In genomic region chr9:36504154-36504550, GRCh38 we compare ENCODE assay signal across 21 cellular contexts.
A peak's percentile ranks its signal among the peaks of the same experiment; 100 is the strongest.
DNase-seq lines count a peak whose midpoint lies in the region; ATAC-seq, FAIRE-seq and TF ChIP-seq lines count a peak whose summit lies in the region.
"Had no signal": no experiment of that assay in that cellular context is flagged by ENCODE, and none has a peak within 500 bp of the region (broad histone marks: within the 10 kb centered on the region; RNA-seq: fewer than 3 reads in every experiment).

No MANE protein-coding gene starts in this region.

- H3K27ac ChIP-seq in KOPT-K1 (ENCODE audit: low read depth, low read length, poor library complexity, severe bottlenecking) (peak overlapping the region; percentile 46), MM.1S (ENCODE audit: low read length) (no peak overlapping the region)
- H3K27ac ChIP-seq: spleen, uterus had no signal

- no peaks in the 10 kb centered on the region for H4K20me1 ChIP-seq in MM.1S (ENCODE audit: insufficient read depth, low read length)

- ATAC-seq in activated T-cell treated with anti-CD3 and anti-CD28 coated beads, Interleukin-2, amount 50 U/mL, for 4 hours: no peak
- ATAC-seq in activated T-cell treated with anti-CD3 and anti-CD28 coated beads, Interleukin-2, amount 50 U/mL, for 72 hours (replicated peaks in 1 of 2): no peak
- no peak for ATAC-seq in stimulated activated naive CD8-positive, alpha-beta T cell treated with anti-CD3 and anti-CD28 coated beads, Interleukin-15, Interleukin-2, amounts not matched to agents 100 U/mL and 50 U/mL, for 24 hours

- FAIRE-seq in urothelium cell line (lab: Jason Lieb, UNC): no peak
- FAIRE-seq: colon, endometrium, kidney had no signal

- H3K9me2 ChIP-seq in MM.1S (replicated peaks; ENCODE audit: insufficient read depth, low read length): no peaks in the 10 kb centered on the region

- no peaks in the 10 kb centered on the region for H3K27me3 Mint-ChIP-seq in activated T-cell treated with anti-CD3 and anti-CD28 coated beads, Interleukin-2, amount 50 U/mL, for 4 hours (ENCODE audit: low read depth)
- H3K27me3 Mint-ChIP-seq in activated T-cell treated with anti-CD3 and anti-CD28 coated beads, Interleukin-2, amount 50 U/mL, for 72 hours (ENCODE audit: low read depth): no peaks in the 10 kb centered on the region
- H3K27me3 Mint-ChIP-seq in activated naive CD4-positive, alpha-beta T cell treated with anti-CD3 and anti-CD28 coated beads, Interleukin-2, amount 10 ng/mL, durations not matched to agents 7 days and 5 days: peaks cover 18% of the 10 kb centered on the region

- DNase-seq in activated T-cell treated with anti-CD3 and anti-CD28 coated beads, Interleukin-2, amount 50 U/mL, for 4 hours: peak; percentile 10
- DNase-seq in activated T-cell treated with anti-CD3 and anti-CD28 coated beads, Interleukin-2, amount 50 U/mL, for 72 hours: no peak
- peak; percentile 48 for DNase-seq in activated naive CD4-positive, alpha-beta T cell treated with anti-CD3 and anti-CD28 coated beads, Interleukin-2, amount 10 ng/mL, durations not matched to agents 7 days and 5 days
- peak; percentile 32 for DNase-seq in stimulated activated naive CD8-positive, alpha-beta T cell treated with anti-CD3 and anti-CD28 coated beads, Interleukin-15, Interleukin-2, amounts not matched to agents 100 U/mL and 50 U/mL, for 24 hours
- DNase-seq in MM.1S (no peak), CD1c-positive myeloid dendritic cell (ENCODE audit: extremely low spot score) (no peak), urothelium cell line (ENCODE audit: low spot score) (no peak)
- DNase-seq: activated effector memory CD4-positive, alpha-beta T cell treated with Interleukin-2 at 50 U/mL for 16 hours; HFFc6; hippocampal formation; kidney; mesenchymal stem cell; NCI-H2029; NCI-H510A; SIG-M5; spleen; T-helper 9 cell; uterus had no signal

- no peaks in the 10 kb centered on the region for H3K36me3 ChIP-seq in KOPT-K1 (ENCODE audit: insufficient read depth, low read length)
- H3K36me3 ChIP-seq in MM.1S (replicated peaks; ENCODE audit: insufficient read depth, low read length): no peaks in the 10 kb centered on the region
- H3K36me3 ChIP-seq: spleen, uterus had no signal

- H3K36me3 Mint-ChIP-seq in activated T-cell treated with anti-CD3 and anti-CD28 coated beads, Interleukin-2, amount 50 U/mL, for 4 hours (ENCODE audit: insufficient read depth): no peaks in the 10 kb centered on the region
- no peaks in the 10 kb centered on the region for H3K36me3 Mint-ChIP-seq in activated T-cell treated with anti-CD3 and anti-CD28 coated beads, Interleukin-2, amount 50 U/mL, for 72 hours (ENCODE audit: insufficient read depth in 2 of 2)
- H3K36me3 Mint-ChIP-seq in activated naive CD4-positive, alpha-beta T cell treated with anti-CD3 and anti-CD28 coated beads, Interleukin-2, amount 10 ng/mL, durations not matched to agents 7 days and 5 days: peaks cover 1% of the 10 kb centered on the region

- H2AFZ ChIP-seq in MM.1S (ENCODE audit: low read length): no peak overlapping the region

- CTCF ChIA-PET in activated naive CD4-positive, alpha-beta T cell treated with anti-CD3 and anti-CD28 coated beads, Interleukin-2, amount 10 ng/mL, durations not matched to agents 7 days and 5 days (lab: Charles Lee): interaction anchor here (1.0 kb wide), 1 partner anchor 29 kb away, joined by 3 read pairs; no protein-coding TSS in a partner anchor

- no peak for TF ChIP-seq CTCF in MM.1S (IDR thresholded peaks at IDR 0.05; ENCODE audit: low read length)

- no peak overlapping the region for H3K4me2 ChIP-seq in MM.1S (ENCODE audit: low read depth, low read length)

- H3K27ac Mint-ChIP-seq in activated T-cell treated with anti-CD3 and anti-CD28 coated beads, Interleukin-2, amount 50 U/mL, for 72 hours: no peak overlapping the region
- H3K27ac Mint-ChIP-seq in activated naive CD4-positive, alpha-beta T cell treated with anti-CD3 and anti-CD28 coated beads, Interleukin-2, amount 10 ng/mL, durations not matched to agents 7 days and 5 days: peak overlapping the region; percentile 68
- H3K27ac Mint-ChIP-seq: HFFc6 had no signal

- peaks cover 12% of the 10 kb centered on the region for H3K4me1 Mint-ChIP-seq in activated T-cell treated with anti-CD3 and anti-CD28 coated beads, Interleukin-2, amount 50 U/mL, for 4 hours (ENCODE audit: low read depth)
- H3K4me1 Mint-ChIP-seq in activated T-cell treated with anti-CD3 and anti-CD28 coated beads, Interleukin-2, amount 50 U/mL, for 72 hours (ENCODE audit: low read depth): peaks cover 15% of the 10 kb centered on the region
- H3K4me1 Mint-ChIP-seq in activated naive CD4-positive, alpha-beta T cell treated with anti-CD3 and anti-CD28 coated beads, Interleukin-2, amount 10 ng/mL, durations not matched to agents 7 days and 5 days: peaks cover 30% of the 10 kb centered on the region

- no peaks in the 10 kb centered on the region for H3K9me3 Mint-ChIP-seq in activated T-cell treated with anti-CD3 and anti-CD28 coated beads, Interleukin-2, amount 50 U/mL, for 4 hours
- H3K9me3 Mint-ChIP-seq in activated T-cell treated with anti-CD3 and anti-CD28 coated beads, Interleukin-2, amount 50 U/mL, for 72 hours: no peaks in the 10 kb centered on the region
- no peaks in the 10 kb centered on the region for H3K9me3 Mint-ChIP-seq in activated naive CD4-positive, alpha-beta T cell treated with anti-CD3 and anti-CD28 coated beads, Interleukin-2, amount 10 ng/mL, durations not matched to agents 7 days and 5 days
- H3K9me3 Mint-ChIP-seq: HFFc6 had no signal

- H3K27me3 ChIP-seq in MM.1S (replicated peaks; ENCODE audit: insufficient read depth, low read length): no peaks in the 10 kb centered on the region
- H3K27me3 ChIP-seq: spleen, uterus had no signal

- no peak overlapping the region for H3K4me3 Mint-ChIP-seq in activated T-cell treated with anti-CD3 and anti-CD28 coated beads, Interleukin-2, amount 50 U/mL, for 4 hours
- H3K4me3 Mint-ChIP-seq in activated T-cell treated with anti-CD3 and anti-CD28 coated beads, Interleukin-2, amount 50 U/mL, for 72 hours: no peak overlapping the region
- H3K4me3 Mint-ChIP-seq in activated naive CD4-positive, alpha-beta T cell treated with anti-CD3 and anti-CD28 coated beads, Interleukin-2, amount 10 ng/mL, durations not matched to agents 7 days and 5 days: no peak overlapping the region
- H3K4me3 Mint-ChIP-seq: HFFc6 had no signal

- H3K79me2 ChIP-seq in MM.1S (ENCODE audit: low read length): no peaks in the 10 kb centered on the region

- no peaks in the 10 kb centered on the region for H3K9me3 ChIP-seq in KOPT-K1 (ENCODE audit: insufficient read depth, low read length, poor library complexity, severe bottlenecking)
- H3K9me3 ChIP-seq in MM.1S (replicated peaks; ENCODE audit: insufficient read depth, low read length): no peaks in the 10 kb centered on the region
- H3K9me3 ChIP-seq: spleen, uterus had no signal

- H3K4me1 ChIP-seq in MM.1S (ENCODE audit: low read length): no peaks in the 10 kb centered on the region
- H3K4me1 ChIP-seq: uterus had no signal

- no peak overlapping the region for H3K4me3 ChIP-seq in MM.1S (ENCODE audit: low read length)
- H3K4me3 ChIP-seq: spleen, uterus had no signal

- H3F3A ChIP-seq in MM.1S (ENCODE audit: insufficient read depth, low read length): no peaks in the 10 kb centered on the region

- H3K9ac ChIP-seq in MM.1S (ENCODE audit: low read length): no peak overlapping the region

Comparison
In these comparisons a context has a peak if more than half of its experiments do, and no peak if none do; other contexts are left out.
1. DNase-seq: peak in activated T-cell treated with anti-CD3 and anti-CD28 coated beads, Interleukin-2, amount 50 U/mL, for 4 hours (single experiment), activated naive CD4-positive, alpha-beta T cell treated with anti-CD3 and anti-CD28 coated beads, Interleukin-2, amount 10 ng/mL, durations not matched to agents 7 days and 5 days (single experiment) and stimulated activated naive CD8-positive, alpha-beta T cell treated with anti-CD3 and anti-CD28 coated beads, Interleukin-15, Interleukin-2, amounts not matched to agents 100 U/mL and 50 U/mL, for 24 hours (single experiment); none in activated T-cell treated with anti-CD3 and anti-CD28 coated beads, Interleukin-2, amount 50 U/mL, for 72 hours (0 of 2), MM.1S (single experiment), CD1c-positive myeloid dendritic cell (single experiment) and urothelium cell line (single experiment).